11 cellular contexts compared by ENCODE assay signal in genomic region chr1:243851765-243852164, GRCh38. TPM values are rescaled to one million over a fixed set of nuclear protein-coding genes. Genes with fewer than 3 reads are reported as not detected.
DNase-seq lines count a peak whose midpoint lies in the region; ATAC-seq and TF ChIP-seq lines count a peak whose summit lies in the region.
"Had no signal": no experiment of that assay in that cellular context is flagged by ENCODE, and none has a peak within 500 bp of the region (broad histone marks: within the 10 kb centered on the region; RNA-seq: fewer than 3 reads in every experiment).

No MANE protein-coding gene starts in this region.

- peak overlapping the region in 1 of 3 donors; percentile 85 for H3K4me3 ChIP-seq in breast epithelium
- peak overlapping the region; percentile 94 for H3K4me3 ChIP-seq in thoracic aorta
- H3K4me3 ChIP-seq in lower leg skin (ENCODE audit: low read depth, poor library complexity, severe bottlenecking), result no peak overlapping the region

- TF ChIP-seq POLR2A in breast epithelium (IDR thresholded peaks at IDR 0.05), result no peak
- no peak for TF ChIP-seq POLR2A in lower leg skin (IDR thresholded peaks at IDR 0.05)

- H3K4me1 Mint-ChIP-seq in MCF 10A (ENCODE audit: insufficient read depth, unreplicated experiment) (peaks cover 20% of the 10 kb centered on the region), T-helper 17 cell (peaks cover 12% of the 10 kb centered on the region), glutamatergic neuron (ENCODE audit: low read depth, unreplicated experiment) (peaks cover 15% of the 10 kb centered on the region)

- ATAC-seq in T-helper 17 cell (no peak), thoracic aorta (ENCODE audit: insufficient number of reproducible peaks, low FRiP score, low read depth) (no peak), GM19467 (IDR thresholded peaks at IDR 0.05; ENCODE audit: unreplicated experiment) (no peak)

- TF ChIP-seq CTCF in MCF 10A (IDR thresholded peaks at IDR 0.05; ENCODE audit: unreplicated experiment), result no peak
- TF ChIP-seq CTCF in breast epithelium (IDR thresholded peaks at IDR 0.05), result no peak
- TF ChIP-seq CTCF in glutamatergic neuron (IDR thresholded peaks at IDR 0.05; ENCODE audit: partially characterized antibody, unreplicated experiment), result no peak
- TF ChIP-seq CTCF in thoracic aorta (IDR thresholded peaks at IDR 0.05), result no peak
- no peak for TF ChIP-seq CTCF in lower leg skin (IDR thresholded peaks at IDR 0.05)

- intact Hi-C loops in MCF 10A (cut with micrococcal nuclease), result loop anchor here (5.0 kb wide), 3 partner anchors 134 to 509 kb away; no protein-coding TSS in a partner anchor
- intact Hi-C loops in breast epithelium (cut with DNase I; ENCODE audit: low total_unique reads), result no loop called here
- intact Hi-C loops in lower leg skin (cut with DNase I; ENCODE audit: low total_unique reads), result no loop called here

- 29 to 41% methylated on average over 3 of the region's 3 CpGs for WGBS in lower leg skin, 2 donors

- H3K4me3 Mint-ChIP-seq in MCF 10A (ENCODE audit: unreplicated experiment) (peak overlapping the region; percentile 88), T-helper 17 cell (peak overlapping the region; percentile 97), glutamatergic neuron (ENCODE audit: unreplicated experiment) (peak overlapping the region; percentile 96)

- H3K4me1 ChIP-seq in breast epithelium (no peaks in the 10 kb centered on the region), thoracic aorta (ENCODE audit: control insufficient read depth in 1 of 2, low read depth in 2 of 2) (peaks cover 19 to 31% of the 10 kb centered on the region in 2 donors)

- no peaks in the 10 kb centered on the region for H3K27me3 ChIP-seq in breast epithelium
- no peaks in the 10 kb centered on the region for H3K27me3 ChIP-seq in thoracic aorta (replicated peaks; ENCODE audit: insufficient read depth)
- H3K27me3 ChIP-seq: tibial nerve had no signal

- POLR2A ChIA-PET in MCF 10A (lab: Yijun Ruan, JAX), result interaction anchor here (0.7 kb wide), 1 partner anchor 575 kb away, joined by 3 read pairs; no protein-coding TSS in a partner anchor

- DNase-seq in MCF 10A (ENCODE audit: unreplicated experiment) (no peak), breast epithelium (ENCODE audit: low spot score in 2 of 2) (no peak), T-helper 17 cell (no peak), glutamatergic neuron (no peak), thoracic aorta (ENCODE audit: low spot score) (no peak), lower leg skin (ENCODE audit: low spot score in 2 of 2) (no peak), germinal center (ENCODE audit: low spot score) (no peak)
- DNase-seq: stimulated activated CD4-positive, alpha-beta T cell treated with anti-CD3 and anti-CD28 coated beads, Interleukin-1b, Interleukin-23, amount 100 ng/mL, for 48 hours had no signal

- H3K27ac ChIP-seq in breast epithelium (no peak overlapping the region), thoracic aorta (no peak overlapping the region)

- CTCF ChIA-PET in MCF 10A (lab: Yijun Ruan, JAX), result no interaction called here

- H3K36me3 Mint-ChIP-seq in MCF 10A (ENCODE audit: insufficient read depth, unreplicated experiment), result no peaks in the 10 kb centered on the region
- no peaks in the 10 kb centered on the region for H3K36me3 Mint-ChIP-seq in T-helper 17 cell (ENCODE audit: low read depth)
- no peaks in the 10 kb centered on the region for H3K36me3 Mint-ChIP-seq in glutamatergic neuron (ENCODE audit: unreplicated experiment)

- H3K36me3 ChIP-seq in breast epithelium (no peaks in the 10 kb centered on the region), thoracic aorta (no peaks in the 10 kb centered on the region)
- H3K36me3 ChIP-seq: tibial nerve had no signal

- no peaks in the 10 kb centered on the region for H3K9me3 ChIP-seq in breast epithelium
- no peaks in the 10 kb centered on the region for H3K9me3 ChIP-seq in T-helper 17 cell (ENCODE audit: control insufficient read depth, low read length, poor library complexity, severe bottlenecking)
- no peaks in the 10 kb centered on the region for H3K9me3 ChIP-seq in thoracic aorta
- H3K9me3 ChIP-seq: tibial nerve had no signal

- no TSS peak for BruUV-seq in MCF 10A (replicated peaks; lab: Mats Ljungman, UMichigan)

- H3K9me3 Mint-ChIP-seq in MCF 10A (ENCODE audit: unreplicated experiment), result no peaks in the 10 kb centered on the region
- H3K9me3 Mint-ChIP-seq in glutamatergic neuron (ENCODE audit: unreplicated experiment), result peaks cover 8% of the 10 kb centered on the region

- H3K27me3 Mint-ChIP-seq in MCF 10A (ENCODE audit: insufficient read depth, unreplicated experiment) (peaks cover 58% of the 10 kb centered on the region), T-helper 17 cell (peaks cover 5% of the 10 kb centered on the region), glutamatergic neuron (ENCODE audit: unreplicated experiment) (peaks cover 12% of the 10 kb centered on the region)

- H3K27ac Mint-ChIP-seq in MCF 10A (ENCODE audit: low read depth, unreplicated experiment), result peak overlapping the region; percentile 46
- H3K27ac Mint-ChIP-seq in T-helper 17 cell, result peak overlapping the region; percentile 85
- peak overlapping the region; percentile 96 for H3K27ac Mint-ChIP-seq in glutamatergic neuron (ENCODE audit: unreplicated experiment)

RNA-seq across cellular contexts. Expression of gene AKT3, which starts 1.7 kb away (rescaled TPM):
- 31.9 and 35.0 TPM in 2 replicates for total RNA-seq in MCF 10A (2022)
- total RNA-seq in breast epithelium, result 10 to 100 TPM; 49.6 to 58.7 (median 58.7) TPM
- 100 to 1,000 TPM in 1 of 2 donors, 10 to 100 TPM in 1; 96.0 to 103 TPM for total RNA-seq in T-helper 17 cell
- 169 TPM for total RNA-seq in glutamatergic neuron (ENCODE audit: unreplicated experiment)
- total RNA-seq in thoracic aorta, result 10 to 100 TPM; 46.0 to 85.8 TPM
- total RNA-seq in lower leg skin, result 10 to 100 TPM in 2 of 4 donors, 1 to 10 TPM in 2; 7.8 to 16.3 (median 10.4) TPM
- total RNA-seq: HT-29 had no signal

Comparison
In these comparisons a context has a peak if more than half of its experiments do, and no peak if none do; other contexts are left out.
1. H3K27ac Mint-ChIP-seq: peak in every context shown above with its lines; median percentile 96 in glutamatergic neuron; 85 in T-helper 17 cell; 46 in MCF 10A.